Comparison of ENCODE assay signal across 1 cellular context in the genomic region with DNA sequence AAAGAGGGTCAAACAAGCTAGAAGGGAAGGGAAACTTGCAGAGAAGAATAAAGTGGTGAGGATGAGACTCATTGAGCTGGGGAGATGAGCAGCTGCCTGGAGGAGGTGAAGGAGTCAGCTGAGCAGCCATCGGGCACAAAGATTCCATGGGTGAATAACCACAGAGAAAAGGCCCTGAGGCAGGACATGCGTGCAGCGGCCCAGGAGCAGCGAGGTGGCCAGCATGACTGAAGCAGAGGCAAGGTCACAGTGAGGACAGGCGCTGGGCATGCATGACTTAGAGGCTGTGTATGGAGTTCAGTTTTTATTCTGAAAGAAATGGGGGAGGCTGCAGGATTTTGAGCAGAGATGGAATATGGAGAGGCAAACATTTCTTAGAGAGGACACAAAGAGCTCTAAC.
TF ChIP-seq lines count a peak whose summit lies in the region.

No MANE protein-coding gene starts in this region.

TF ChIP-seq in K562, 482 proteins besides CTCF, POLR2A, EP300 and RAD21 (continued from another document):
- TF ChIP-seq, protein P1, sequence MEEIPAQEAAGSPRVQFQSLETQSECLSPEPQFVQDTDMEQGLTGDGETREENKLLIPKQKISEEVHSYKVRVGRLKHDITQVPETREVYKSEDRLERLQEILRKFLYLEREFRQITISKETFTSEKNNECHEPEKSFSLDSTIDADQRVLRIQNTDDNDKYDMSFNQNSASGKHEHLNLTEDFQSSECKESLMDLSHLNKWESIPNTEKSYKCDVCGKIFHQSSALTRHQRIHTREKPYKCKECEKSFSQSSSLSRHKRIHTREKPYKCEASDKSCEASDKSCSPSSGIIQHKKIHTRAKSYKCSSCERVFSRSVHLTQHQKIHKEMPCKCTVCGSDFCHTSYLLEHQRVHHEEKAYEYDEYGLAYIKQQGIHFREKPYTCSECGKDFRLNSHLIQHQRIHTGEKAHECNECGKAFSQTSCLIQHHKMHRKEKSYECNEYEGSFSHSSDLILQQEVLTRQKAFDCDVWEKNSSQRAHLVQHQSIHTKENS (CRISPR knock-in tag; IDR thresholded peaks at IDR 0.05) = no peak
- no peak for TF ChIP-seq ZFP1 (CRISPR knock-in tag; IDR thresholded peaks at IDR 0.05)
- TF ChIP-seq, protein P2, sequence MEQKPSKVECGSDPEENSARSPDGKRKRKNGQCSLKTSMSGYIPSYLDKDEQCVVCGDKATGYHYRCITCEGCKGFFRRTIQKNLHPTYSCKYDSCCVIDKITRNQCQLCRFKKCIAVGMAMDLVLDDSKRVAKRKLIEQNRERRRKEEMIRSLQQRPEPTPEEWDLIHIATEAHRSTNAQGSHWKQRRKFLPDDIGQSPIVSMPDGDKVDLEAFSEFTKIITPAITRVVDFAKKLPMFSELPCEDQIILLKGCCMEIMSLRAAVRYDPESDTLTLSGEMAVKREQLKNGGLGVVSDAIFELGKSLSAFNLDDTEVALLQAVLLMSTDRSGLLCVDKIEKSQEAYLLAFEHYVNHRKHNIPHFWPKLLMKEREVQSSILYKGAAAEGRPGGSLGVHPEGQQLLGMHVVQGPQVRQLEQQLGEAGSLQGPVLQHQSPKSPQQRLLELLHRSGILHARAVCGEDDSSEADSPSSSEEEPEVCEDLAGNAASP (IDR thresholded peaks at IDR 0.05) = no peak
- TF ChIP-seq ZNF140 (CRISPR knock-in tag; IDR thresholded peaks at IDR 0.05) = no peak
- TF ChIP-seq HNRNPLL (IDR thresholded peaks at IDR 0.05; ENCODE audit: low read depth, low read length, poor library complexity, severe bottlenecking) = no peak
- no peak for TF ChIP-seq ZNF384 (IDR thresholded peaks at IDR 0.05; ENCODE audit: low read depth, low read length)
- no peak for TF ChIP-seq HMG20A (CRISPR knock-in tag; conservative IDR thresholded peaks at IDR 0.05)
- TF ChIP-seq, protein P3, sequence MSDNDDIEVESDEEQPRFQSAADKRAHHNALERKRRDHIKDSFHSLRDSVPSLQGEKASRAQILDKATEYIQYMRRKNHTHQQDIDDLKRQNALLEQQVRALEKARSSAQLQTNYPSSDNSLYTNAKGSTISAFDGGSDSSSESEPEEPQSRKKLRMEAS (CRISPR knock-in tag; IDR thresholded peaks at IDR 0.05) = no peak
- TF ChIP-seq ZC3H8 (IDR thresholded peaks at IDR 0.05) = no peak
- no peak for TF ChIP-seq ZNF778 (CRISPR knock-in tag; IDR thresholded peaks at IDR 0.05)
- TF ChIP-seq ZZZ3 (IDR thresholded peaks at IDR 0.05) = no peak
- no peak for TF ChIP-seq NFYB (IDR thresholded peaks at IDR 0.05; ENCODE audit: extremely low read depth, insufficient read length)
- no peak for TF ChIP-seq C11orf30 (IDR thresholded peaks at IDR 0.05; ENCODE audit: low read depth)
- TF ChIP-seq NR3C1 (CRISPR knock-in tag; IDR thresholded peaks at IDR 0.05) = no peak
- no peak for TF ChIP-seq XRCC5 (IDR thresholded peaks at IDR 0.05; ENCODE audit: low read depth, low read length)
